In genomic region chr6:47106721-47107197, GRCh38 we compare ENCODE assay signal across 21 cellular contexts.
DNase-seq lines count a peak whose midpoint lies in the region; ATAC-seq, FAIRE-seq and TF ChIP-seq lines count a peak whose summit lies in the region.
"Had no signal": no experiment of that assay in that cellular context is flagged by ENCODE, and none has a peak within 500 bp of the region (broad histone marks: within the 10 kb centered on the region; RNA-seq: fewer than 3 reads in every experiment).

No MANE protein-coding gene starts in this region.

- H3K4me3 ChIP-seq in HepG2 (replicated peaks in 1 of 3; ENCODE audit: insufficient read depth in 1 of 3, low read depth in 2 of 3, low read length in 3 of 3) (0 out of 6 replicates have a peak overlapping the region, but pooled peaks of 1 of the 3 experiments have one; percentile 20), right lobe of liver (no peak overlapping the region), K562 (no peak overlapping the region), aorta (ENCODE audit: low read length in 2 of 2) (no peak overlapping the region), thyroid gland (replicated peaks in 1 of 3) (no peak overlapping the region)
- H3K4me3 ChIP-seq: lower lobe of right lung, psoas muscle had no signal

- DNase-seq in HepG2 (ENCODE audit: low spot score), result peak; percentile 89
- no peak for DNase-seq in right lobe of liver
- no peak for DNase-seq in K562 (ENCODE audit: extremely low read depth in 1 of 4, low spot score in 3 of 4)
- peak; percentile 76 for DNase-seq in kidney tubule cell (ENCODE audit: low spot score)
- DNase-seq in aorta, result no peak
- DNase-seq in effector CD4-positive, alpha-beta T cell, result no peak
- DNase-seq in thyroid gland, result no peak
- DNase-seq in stimulated activated CD4-positive, alpha-beta T cell treated with anti-CD3 and anti-CD28 coated beads, Interleukin-2, amount 100 ng/mL, for 48 hours, result no peak
- DNase-seq: activated CD4-positive, alpha-beta T cell treated with anti-CD3 and anti-CD28 coated beads, Interleukin-2, amount 10 ng/mL, durations not matched to agents 24 days and 14 days; activated CD8-positive, alpha-beta memory T cell treated with anti-CD3 and anti-CD28 coated beads, Interleukin-2, amount 50 U/mL, for 48 hours; foreskin fibroblast; lower lobe of right lung; naive thymus-derived CD8-positive, alpha-beta T cell; NCI-H1048; NCI-H2081 treated with DMSO at 0.1 percent for 48 hours; NCI-H69; psoas muscle; stimulated activated CD4-positive, alpha-beta T cell treated with anti-CD3 and anti-CD28 coated beads, Interleukin-15, amount 100 ng/mL, for 24 hours; stimulated activated naive CD8-positive, alpha-beta T cell treated with anti-CD3 and anti-CD28 coated beads, Interleukin-15, Interleukin-2, amounts not matched to agents 100 U/mL and 50 U/mL, for 24 hours had no signal

- peak overlapping the region; percentile 62 for H3K4me2 ChIP-seq in HepG2 (ENCODE audit: low read depth, low read length)
- no peak overlapping the region; the same call in 1 of the 2 replicates for H3K4me2 ChIP-seq in K562 (ENCODE audit: insufficient read depth, low read length)

- H3K36me3 ChIP-seq in HepG2 (replicated peaks in 1 of 2; ENCODE audit: control insufficient read depth in 1 of 2, insufficient read depth in 2 of 2, low read length in 2 of 2) (no peaks in the 10 kb centered on the region), right lobe of liver (no peaks in the 10 kb centered on the region), K562 (ENCODE audit: control insufficient read depth, insufficient read depth, low read length) (no peaks in the 10 kb centered on the region), aorta (ENCODE audit: control insufficient read depth in 1 of 2, insufficient read depth in 2 of 2, low read length in 1 of 2) (no peaks in the 10 kb centered on the region), thyroid gland (no peaks in the 10 kb centered on the region)
- H3K36me3 ChIP-seq: lower lobe of right lung had no signal

- H3K27me3 ChIP-seq in HepG2 (ENCODE audit: control insufficient read depth in 1 of 2, insufficient read depth in 2 of 2, low read length in 2 of 2) (no peaks in the 10 kb centered on the region), right lobe of liver (no peaks in the 10 kb centered on the region), K562 (ENCODE audit: control insufficient read depth in 2 of 2, insufficient read depth in 2 of 2, low read length in 2 of 2) (peaks cover 5 to 7% of the 10 kb centered on the region in 2 experiments; a peak in 2 of 5 replicates), aorta (ENCODE audit: control insufficient read depth in 1 of 2, insufficient read depth in 2 of 2, low read length in 1 of 2) (no peaks in the 10 kb centered on the region), thyroid gland (no peaks in the 10 kb centered on the region)

- no peaks in the 10 kb centered on the region for H3K9me3 ChIP-seq in HepG2 (ENCODE audit: low read length)
- H3K9me3 ChIP-seq in right lobe of liver, result no peaks in the 10 kb centered on the region
- no peaks in the 10 kb centered on the region for H3K9me3 ChIP-seq in K562 (replicated peaks; ENCODE audit: control insufficient read depth, insufficient read depth, low read depth, low read length)
- H3K9me3 ChIP-seq in aorta (ENCODE audit: control insufficient read depth, low read length), result no peaks in the 10 kb centered on the region
- H3K9me3 ChIP-seq in thyroid gland, result no peaks in the 10 kb centered on the region
- H3K9me3 ChIP-seq: lower lobe of right lung, psoas muscle had no signal

- FAIRE-seq in HepG2 (lab: Jason Lieb, UNC) (peak; percentile 44), K562 (lab: Jason Lieb, UNC) (no peak)
- FAIRE-seq: GM18507 had no signal

- POLR2A ChIA-PET in HepG2 (lab: Yijun Ruan, JAX) (interaction anchor here (0.6 to 2.0 kb wide), 4 partner anchors 8 to 203 kb away, joined by 3 to 9 read pairs (median 3); partner anchors contain the start of gene TNFRSF21), K562 (lab: Yijun Ruan, JAX) (interaction anchor here (1.2 to 1.5 kb wide), 2 partner anchors 9 to 23 kb away, joined by 3 to 6 read pairs; no protein-coding TSS in a partner anchor)

- TF ChIP-seq CTCF in HepG2 (CRISPR knock-in tag; IDR thresholded peaks at IDR 0.05) (no peak), right lobe of liver (IDR thresholded peaks at IDR 0.05) (no peak), K562 (IDR thresholded peaks at IDR 0.05 in 2 of 3, conservative IDR thresholded peaks at IDR 0.05 in 1 of 3; ENCODE audit: insufficient read depth in 2 of 3, low read depth in 1 of 3, low read length in 3 of 3) (no peak), thyroid gland (IDR thresholded peaks at IDR 0.05) (no peak)

- TF ChIP-seq POLR2A in HepG2 (IDR thresholded peaks at IDR 0.05; ENCODE audit: insufficient read depth in 1 of 2, low read depth in 2 of 2, low read length in 2 of 2) (no peak), right lobe of liver (IDR thresholded peaks at IDR 0.05) (no peak), K562 (conservative IDR thresholded peaks at IDR 0.05) (no peak), thyroid gland (IDR thresholded peaks at IDR 0.05) (no peak)

- no peak; a peak in 2 of 4 replicates for TF ChIP-seq EP300 in HepG2 (IDR thresholded peaks at IDR 0.05; ENCODE audit: low read depth in 2 of 2, low read length in 2 of 2)
- TF ChIP-seq EP300 in HepG2 (CRISPR knock-in tag; IDR thresholded peaks at IDR 0.05; ENCODE audit: borderline replicate concordance), result no peak
- no peak for TF ChIP-seq EP300 in K562 (IDR thresholded peaks at IDR 0.05; ENCODE audit: low read length)

- intact Hi-C loops in HepG2 (cut with micrococcal nuclease; ENCODE audit: unreplicated experiment), result loop anchor here (2.0 kb wide), 1 partner anchor 30 kb away; no protein-coding TSS in a partner anchor
- intact Hi-C loops in right lobe of liver (cut with DNase I), result no loop called here
- intact Hi-C loops in K562 (cut with micrococcal nuclease), result no loop called here
- intact Hi-C loops in aorta (cut with DNase I), result no loop called here
- intact Hi-C loops in thyroid gland (cut with DNase I), result no loop called here

- CTCF ChIA-PET in HepG2 (lab: Yijun Ruan, JAX; ENCODE audit: low intra/inter-chr PET ratio, low total read pairs) (no interaction called here), K562 (lab: Yijun Ruan, JAX; ENCODE audit: low intra/inter-chr PET ratio) (no interaction called here)

- no TSS peak for BruUV-seq in HepG2 (replicated peaks; lab: Mats Ljungman, UMichigan)
- BruUV-seq in K562 (replicated peaks; lab: Mats Ljungman, UMichigan), result no TSS peak

- H3K9ac ChIP-seq in HepG2 (ENCODE audit: insufficient read depth, low read depth, low read length) (peak overlapping the region; percentile 36; the same call in 1 of the 2 replicates), K562 (ENCODE audit: insufficient read depth in 1 of 2, low read depth in 2 of 2, low read length in 2 of 2) (no peak overlapping the region)

- in situ Hi-C loops in HepG2 (cut with HindIII; ENCODE audit: extremely low pct_ligation_motif_present, low pct_unique_long_range_greater_than_20kb), result loop anchor here (10.0 kb wide), 1 partner anchor 138 kb away; no protein-coding TSS in a partner anchor
- in situ Hi-C loops in K562 (cut with MboI), result no loop called here

- H4K20me1 ChIP-seq in HepG2 (ENCODE audit: insufficient read depth, low read length) (no peaks in the 10 kb centered on the region), K562 (replicated peaks; ENCODE audit: control insufficient read depth, insufficient read depth, low read length) (no peaks in the 10 kb centered on the region)

- 45% methylated on average over 3 of the region's 3 CpGs for WGBS in HepG2 (ENCODE audit: low lambda C conversion rate)
- WGBS in right lobe of liver (ENCODE audit: insufficient coverage, low coverage, low lambda C conversion rate, missing lambda C conversion rate), result 73% methylated on average over 3 of the region's 3 CpGs
- WGBS in K562 (ENCODE audit: insufficient coverage, low coverage, missing lambda C conversion rate), result 7% methylated on average over 2 of the region's 3 CpGs
- 82 to 89% methylated on average over 3 of the region's 3 CpGs for WGBS in aorta, 2 donors
- WGBS in thyroid gland, 2 donors, result 92 to 97% methylated on average over 2 to 3 of the region's 3 CpGs

- ATAC-seq in HepG2 (peak; percentile 92), right lobe of liver (no peak), K562 (peak; percentile 49), aorta (ENCODE audit: low FRiP score) (peak; percentile 28)
- ATAC-seq: lower lobe of right lung; naive thymus-derived CD8-positive, alpha-beta T cell; psoas muscle; stimulated activated naive CD8-positive, alpha-beta T cell treated with anti-CD3 and anti-CD28 coated beads, Interleukin-15, Interleukin-2, amounts not matched to agents 100 U/mL and 50 U/mL, for 24 hours had no signal

- H3K4me1 ChIP-seq in HepG2 (ENCODE audit: insufficient read depth, low read length) (peaks cover 37% of the 10 kb centered on the region), right lobe of liver (no peaks in the 10 kb centered on the region), K562 (replicated peaks in 1 of 2; ENCODE audit: control insufficient read depth in 2 of 2, insufficient read depth in 2 of 2, low read length in 2 of 2) (peaks cover 0 to 13% of the 10 kb centered on the region in 2 experiments; a peak in 3 of 5 replicates), aorta (ENCODE audit: control insufficient read depth in 1 of 2, insufficient read depth in 2 of 2, low read length in 2 of 2) (no peaks in the 10 kb centered on the region), thyroid gland (no peaks in the 10 kb centered on the region)
- H3K4me1 ChIP-seq: psoas muscle had no signal

- H2AFZ ChIP-seq in HepG2 (ENCODE audit: low read length), result peak overlapping the region; percentile 60
- no peak overlapping the region for H2AFZ ChIP-seq in K562 (ENCODE audit: low read depth, low read length)

- TF ChIP-seq RAD21 in HepG2 (CRISPR knock-in tag; IDR thresholded peaks at IDR 0.05) (no peak), K562 (CRISPR knock-in tag; conservative IDR thresholded peaks at IDR 0.05 in 1 of 2, IDR thresholded peaks at IDR 0.05 in 1 of 2) (no peak)

- H3K27ac ChIP-seq in HepG2 (ENCODE audit: extremely low read length, insufficient read depth, low read length), result peak overlapping the region; percentile 55
- H3K27ac ChIP-seq in right lobe of liver, result no peak overlapping the region
- H3K27ac ChIP-seq in K562 (ENCODE audit: extremely low read depth, low read depth, low read length), result no peak overlapping the region
- no peak overlapping the region for H3K27ac ChIP-seq in aorta (ENCODE audit: low read depth in 1 of 2, low read length in 2 of 2)
- H3K27ac ChIP-seq in thyroid gland, result no peak overlapping the region
- H3K27ac ChIP-seq: C4-2B, lower lobe of right lung, psoas muscle had no signal

- no peaks in the 10 kb centered on the region for H3K9me1 ChIP-seq in K562 (ENCODE audit: control insufficient read depth, insufficient read depth, low read length)

- H3K79me2 ChIP-seq in HepG2 (ENCODE audit: insufficient read depth, low read length), result no peaks in the 10 kb centered on the region
- H3K79me2 ChIP-seq in K562 (ENCODE audit: control insufficient read depth, insufficient read depth, low read length), result no peaks in the 10 kb centered on the region

TF ChIP-seq in K562, 482 proteins besides CTCF, POLR2A, EP300 and RAD21 (continues in another document):
- no peak for TF ChIP-seq SRSF1 (IDR thresholded peaks at IDR 0.05; ENCODE audit: low read depth, low read length)

Comparison
In these comparisons a context has a peak if more than half of its experiments do, and no peak if none do; other contexts are left out.
1. ATAC-seq: peak in HepG2 (single experiment), K562 (single experiment) and aorta (single experiment); none in right lobe of liver (0 of 4).
2. DNase-seq: peak in HepG2 (single experiment) and kidney tubule cell (single experiment); none in right lobe of liver (0 of 3), K562 (0 of 4), aorta (0 of 2), effector CD4-positive, alpha-beta T cell (single experiment), thyroid gland (0 of 2) and stimulated activated CD4-positive, alpha-beta T cell treated with anti-CD3 and anti-CD28 coated beads, Interleukin-2, amount 100 ng/mL, for 48 hours (0 of 2).
3. Of the 241 proteins assayed by ChIP-seq in both HepG2 and K562: peak only in HepG2: CBX5, FOXP4, KAT8, PATZ1, TFE3 and ZNF644; only in K562: none; in both: none; in neither: 235.